Comparison of ENCODE assay signal across 28 cellular contexts in the genomic region with DNA sequence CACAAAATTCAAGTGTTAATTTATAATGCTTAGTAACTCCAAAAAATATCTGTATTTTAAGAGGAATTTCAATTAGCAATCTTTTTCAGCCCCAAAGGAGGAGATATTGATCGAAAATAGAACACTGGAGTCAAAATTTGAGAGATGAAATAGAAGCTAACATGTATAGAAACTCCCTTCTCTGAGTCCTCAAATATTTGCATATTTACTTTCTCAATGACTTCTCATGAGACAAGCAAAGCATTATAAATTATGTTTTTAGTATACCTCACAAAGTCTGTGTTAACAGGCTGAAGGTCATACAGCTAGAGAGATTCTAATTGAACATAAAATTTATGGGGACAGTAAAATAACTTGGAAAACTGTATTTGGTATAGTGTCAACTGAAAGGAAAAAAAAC.
"Had no signal": no experiment of that assay in that cellular context is flagged by ENCODE, and none has a peak within 500 bp of the region (broad histone marks: within the 10 kb centered on the region; RNA-seq: fewer than 3 reads in every experiment).

No MANE protein-coding gene starts in this region.

- H3K9me3 ChIP-seq: ovary, psoas muscle, right lobe of liver, sigmoid colon, stomach, thoracic aorta, thyroid gland, tibial nerve, upper lobe of left lung, uterus had no signal

- H3K27ac Mint-ChIP-seq: natural killer cell; nephron; neural progenitor cell; progenitor cell of endocrine pancreas; stimulated activated effector memory CD8-positive, alpha-beta T cell treated with anti-CD3 and anti-CD28 coated beads, Interleukin-12 subunit alpha, Interleukin-12 subunit beta, amount 100 ng/mL, for 72 hours; stimulated activated naive B cell treated with anti-CD40 and anti-IgM and Interleukin-4, amounts not matched to agents 10 μg/mL and 1 μg/mL and 100 μg/mL, for 72 hours; stimulated activated naive CD8-positive, alpha-beta T cell treated with anti-CD3 and anti-CD28 coated beads, Interleukin-15, Interleukin-2, amounts not matched to agents 100 ng/mL and 50 ng/mL, for 24 hours had no signal

- H3K27ac ChIP-seq: neural progenitor cell, ovary, parathyroid adenoma, psoas muscle, right lobe of liver, sigmoid colon, stomach, thoracic aorta, thyroid gland, tibial nerve, upper lobe of left lung, uterus had no signal

- H3K4me3 Mint-ChIP-seq: natural killer cell; nephron; neural progenitor cell; stimulated activated effector memory CD8-positive, alpha-beta T cell treated with anti-CD3 and anti-CD28 coated beads, Interleukin-12 subunit alpha, Interleukin-12 subunit beta, amount 100 ng/mL, for 72 hours; stimulated activated naive B cell treated with anti-CD40 and anti-IgM and Interleukin-4, amounts not matched to agents 10 μg/mL and 1 μg/mL and 100 μg/mL, for 72 hours; stimulated activated naive CD8-positive, alpha-beta T cell treated with anti-CD3 and anti-CD28 coated beads, Interleukin-15, Interleukin-2, amounts not matched to agents 100 ng/mL and 50 ng/mL, for 24 hours had no signal

- H3K79me2 ChIP-seq: parathyroid adenoma had no signal

- H3K27me3 Mint-ChIP-seq: progenitor cell of endocrine pancreas; stimulated activated naive B cell treated with anti-CD40 and anti-IgM and Interleukin-4, amounts not matched to agents 10 μg/mL and 1 μg/mL and 100 μg/mL, for 72 hours had no signal

- ATAC-seq: natural killer cell; psoas muscle; right cardiac atrium; right lobe of liver; stimulated activated effector memory CD8-positive, alpha-beta T cell treated with anti-CD3 and anti-CD28 coated beads, Interleukin-12 subunit alpha, Interleukin-12 subunit beta, amount 100 ng/mL, for 72 hours; stimulated activated naive B cell treated with anti-CD40 and anti-IgM and Interleukin-4, amounts not matched to agents 10 μg/mL and 1 μg/mL and 100 μg/mL, for 72 hours had no signal

- H3K4me1 ChIP-seq: neural progenitor cell, parathyroid adenoma, psoas muscle, right lobe of liver, sigmoid colon, stomach, thyroid gland, tibial nerve, upper lobe of left lung, uterus had no signal

- H3K4me2 ChIP-seq: neural progenitor cell had no signal

- H3K9me3 Mint-ChIP-seq: nephron; neural progenitor cell; stimulated activated effector memory CD8-positive, alpha-beta T cell treated with anti-CD3 and anti-CD28 coated beads, Interleukin-12 subunit alpha, Interleukin-12 subunit beta, amount 100 ng/mL, for 72 hours; stimulated activated naive B cell treated with anti-CD40 and anti-IgM and Interleukin-4, amounts not matched to agents 10 μg/mL and 1 μg/mL and 100 μg/mL, for 72 hours; stimulated activated naive CD8-positive, alpha-beta T cell treated with anti-CD3 and anti-CD28 coated beads, Interleukin-15, Interleukin-2, amounts not matched to agents 100 ng/mL and 50 ng/mL, for 24 hours had no signal

- H3K9ac ChIP-seq: neural progenitor cell, parathyroid adenoma had no signal

- H3K4me1 Mint-ChIP-seq: natural killer cell; nephron; stimulated activated effector memory CD8-positive, alpha-beta T cell treated with anti-CD3 and anti-CD28 coated beads, Interleukin-12 subunit alpha, Interleukin-12 subunit beta, amount 100 ng/mL, for 72 hours; stimulated activated naive B cell treated with anti-CD40 and anti-IgM and Interleukin-4, amounts not matched to agents 10 μg/mL and 1 μg/mL and 100 μg/mL, for 72 hours had no signal

- H3K27me3 ChIP-seq: neural progenitor cell, ovary, right lobe of liver, sigmoid colon, stomach, thyroid gland, tibial nerve, upper lobe of left lung, uterus had no signal

- DNase-seq: natural killer cell; occipital lobe; ovary; posterior cingulate gyrus; psoas muscle; right cardiac atrium; right lobe of liver; sigmoid colon; small intestine; stimulated activated CD4-positive, alpha-beta T cell treated with anti-CD3 and anti-CD28 coated beads, Interleukin-15, amount 100 ng/mL, for 24 hours; stimulated activated CD4-positive, alpha-beta T cell treated with anti-CD3 and anti-CD28 coated beads, Interleukin-2, amount 100 ng/mL, for 24 hours; stimulated activated CD4-positive, alpha-beta T cell treated with anti-CD3 and anti-CD28 coated beads, Interleukin-2, amount 100 ng/mL, for 48 hours; stimulated activated CD4-positive, alpha-beta T cell treated with anti-CD3 and anti-CD28 coated beads, Interleukin-4, amount 100 ng/mL, for 24 hours; stimulated activated naive B cell treated with anti-CD40 and anti-IgM and Interleukin-4, amounts not matched to agents 10 μg/mL and 1 μg/mL and 100 μg/mL, for 72 hours; stimulated activated naive CD4-positive, alpha-beta T cell treated with Interleukin-2 at 50 U/mL for 16 hours; stomach; thyroid gland; trophoblast cell; upper lobe of left lung; uterus had no signal

- H2AFZ ChIP-seq: neural progenitor cell, parathyroid adenoma had no signal

- H3K36me3 Mint-ChIP-seq: natural killer cell; neural progenitor cell; stimulated activated effector memory CD8-positive, alpha-beta T cell treated with anti-CD3 and anti-CD28 coated beads, Interleukin-12 subunit alpha, Interleukin-12 subunit beta, amount 100 ng/mL, for 72 hours; stimulated activated naive B cell treated with anti-CD40 and anti-IgM and Interleukin-4, amounts not matched to agents 10 μg/mL and 1 μg/mL and 100 μg/mL, for 72 hours had no signal
